12 cellular contexts compared by ENCODE assay signal in genomic region chr4:137393043-137393442, GRCh38.
DNase-seq lines count a peak whose midpoint lies in the region; TF ChIP-seq lines count a peak whose summit lies in the region.
"Had no signal": no experiment of that assay in that cellular context is flagged by ENCODE, and none has a peak within 500 bp of the region (broad histone marks: within the 10 kb centered on the region; RNA-seq: fewer than 3 reads in every experiment).

No MANE protein-coding gene starts in this region.

- peaks cover 4% of the 10 kb centered on the region for H3K4me1 ChIP-seq in left ventricle myocardium inferior
- H3K4me1 ChIP-seq: vagina had no signal

- H3K27me3 Mint-ChIP-seq in type B pancreatic cell, result no peaks in the 10 kb centered on the region
- H3K27me3 Mint-ChIP-seq: naive thymus-derived CD8-positive, alpha-beta T cell had no signal

- H3K27ac ChIP-seq in SK-N-MC (peak overlapping the region; percentile 61; the same call in 1 of the 2 replicates), left ventricle myocardium inferior (replicated peaks) (peak overlapping the region; percentile 52)
- H3K27ac ChIP-seq: cardiac muscle cell, vagina had no signal

- H3K4me3 ChIP-seq in SK-N-MC (no peak overlapping the region), left ventricle myocardium inferior (no peak overlapping the region)
- H3K4me3 ChIP-seq: cardiac muscle cell, vagina had no signal

- H3K9ac ChIP-seq in SK-N-MC (ENCODE audit: insufficient read length), result no peak overlapping the region

- H3K27me3 ChIP-seq in left ventricle myocardium inferior (ENCODE audit: low read depth), result no peaks in the 10 kb centered on the region
- H3K27me3 ChIP-seq: cardiac muscle cell, vagina had no signal

- no peak for TF ChIP-seq CTCF in left ventricle myocardium inferior (IDR thresholded peaks at IDR 0.05; ENCODE audit: borderline replicate concordance)
- TF ChIP-seq CTCF in type B pancreatic cell (conservative IDR thresholded peaks at IDR 0.05), result no peak

- DNase-seq in SHP77 (lab: John Stamatoyannopoulos, UW) (peak; percentile 34 to 57), SHP77 treated with DMSO at 0.1 percent for 48 hours (lab: John Stamatoyannopoulos, UW) (no peak), SK-N-MC (ENCODE audit: low read depth, low spot score) (no peak), left ventricle myocardium inferior (peak; percentile 17), type B pancreatic cell (ENCODE audit: extremely low spot score, unreplicated experiment) (no peak), HPDE6-E6E7 (ENCODE audit: extremely low spot score) (no peak), amygdala (lab: John Stamatoyannopoulos, UW) (no peak), RKO (ENCODE audit: low spot score) (no peak)
- DNase-seq: KG1; naive thymus-derived CD8-positive, alpha-beta T cell had no signal

- H3K9me3 ChIP-seq in SK-N-MC (ENCODE audit: low read depth, low read length) (no peaks in the 10 kb centered on the region), left ventricle myocardium inferior (replicated peaks) (no peaks in the 10 kb centered on the region)
- H3K9me3 ChIP-seq: vagina had no signal

- peak overlapping the region; percentile 26 for H3K4me3 Mint-ChIP-seq in type B pancreatic cell
- H3K4me3 Mint-ChIP-seq: naive thymus-derived CD8-positive, alpha-beta T cell had no signal

- H3K36me3 Mint-ChIP-seq in type B pancreatic cell, result no peaks in the 10 kb centered on the region
- H3K36me3 Mint-ChIP-seq: naive thymus-derived CD8-positive, alpha-beta T cell had no signal

- H3K4me1 Mint-ChIP-seq in type B pancreatic cell (ENCODE audit: unreplicated experiment), result peaks cover 21% of the 10 kb centered on the region
- H3K4me1 Mint-ChIP-seq: naive thymus-derived CD8-positive, alpha-beta T cell had no signal

- no peaks in the 10 kb centered on the region for H3K36me3 ChIP-seq in SK-N-MC (ENCODE audit: insufficient read depth, low read length)
- no peaks in the 10 kb centered on the region for H3K36me3 ChIP-seq in left ventricle myocardium inferior
- H3K36me3 ChIP-seq: cardiac muscle cell, vagina had no signal

- no peak overlapping the region for H3K27ac Mint-ChIP-seq in type B pancreatic cell

- no peaks in the 10 kb centered on the region for H3K9me3 Mint-ChIP-seq in type B pancreatic cell
- H3K9me3 Mint-ChIP-seq: naive thymus-derived CD8-positive, alpha-beta T cell had no signal

- intact Hi-C loops in left ventricle myocardium inferior (cut with micrococcal nuclease), result no loop called here

Comparison
In these comparisons a context has a peak if more than half of its experiments do, and no peak if none do; other contexts are left out.
1. DNase-seq: peak in SHP77 (2 of 2) and left ventricle myocardium inferior (single experiment); none in SHP77 treated with DMSO at 0.1 percent for 48 hours (single experiment), SK-N-MC (single experiment), type B pancreatic cell (single experiment), HPDE6-E6E7 (single experiment), amygdala (0 of 56) and RKO (single experiment).